In genomic region chr19:1085053-1085658, GRCh38 we compare ENCODE assay signal across 14 cellular contexts. TPM values are rescaled to one million over a fixed set of nuclear protein-coding genes. Genes with fewer than 3 reads are reported as not detected.
DNase-seq lines count a peak whose midpoint lies in the region; ATAC-seq and TF ChIP-seq lines count a peak whose summit lies in the region.
"Had no signal": no experiment of that assay in that cellular context is flagged by ENCODE, and none has a peak within 500 bp of the region (broad histone marks: within the 10 kb centered on the region; RNA-seq: fewer than 3 reads in every experiment).

No MANE protein-coding gene starts in this region.

- H4K8ac ChIP-seq in mesendoderm (ENCODE audit: low read depth, low read length): no peak overlapping the region

- BruUV-seq in HCT116 (replicated peaks; lab: Mats Ljungman, UMichigan): no TSS peak

- no peaks in the 10 kb centered on the region for H3K27me3 Mint-ChIP-seq in activated CD4-positive, alpha-beta T cell treated with anti-CD3 and anti-CD28 coated beads, Interleukin-2, amount 10 ng/mL, durations not matched to agents 7 days and 5 days
- no peaks in the 10 kb centered on the region for H3K27me3 Mint-ChIP-seq in activated naive CD8-positive, alpha-beta T cell
- H3K27me3 Mint-ChIP-seq in neural crest cell (ENCODE audit: low read depth): peaks cover 9% of the 10 kb centered on the region

- DNase-seq in activated CD4-positive, alpha-beta T cell treated with anti-CD3 and anti-CD28 coated beads, Interleukin-2, amount 10 ng/mL, durations not matched to agents 7 days and 5 days: no peak
- DNase-seq in activated CD4-positive, alpha-beta T cell treated with anti-CD3 and anti-CD28 coated beads for 1 hour: no peak
- DNase-seq in HCT116 (ENCODE audit: low read depth, low spot score) (no peak), neural crest cell (ENCODE audit: low read depth, low spot score) (no peak), glomerular visceral epithelial cell (ENCODE audit: extremely low spot score) (no peak), mesendoderm (no peak)
- DNase-seq: activated CD4-positive, alpha-beta T cell treated with anti-CD3 and anti-CD28 coated beads, Interleukin-2, amount 50 U/mL, for 48 hours; effector memory CD4-positive, alpha-beta T cell; GF-D8; NCI-H2029 had no signal

- TF ChIP-seq RAD21 in HCT116 (IDR thresholded peaks at IDR 0.05; ENCODE audit: low read depth): no peak

- H3K18ac ChIP-seq in mesendoderm (ENCODE audit: low read length): no peak overlapping the region

- H2BK15ac ChIP-seq in mesendoderm (replicated peaks; ENCODE audit: low read depth): no peak overlapping the region

- peaks cover 59% of the 10 kb centered on the region for H3K36me3 Mint-ChIP-seq in activated CD4-positive, alpha-beta T cell treated with anti-CD3 and anti-CD28 coated beads, Interleukin-2, amount 10 ng/mL, durations not matched to agents 7 days and 5 days (ENCODE audit: low read depth)
- peaks cover 4% of the 10 kb centered on the region for H3K36me3 Mint-ChIP-seq in activated naive CD8-positive, alpha-beta T cell
- peaks cover 3% of the 10 kb centered on the region for H3K36me3 Mint-ChIP-seq in neural crest cell (ENCODE audit: low read depth)

- peak overlapping the region; percentile 73 for H3K27ac Mint-ChIP-seq in activated CD4-positive, alpha-beta T cell treated with anti-CD3 and anti-CD28 coated beads, Interleukin-2, amount 10 ng/mL, durations not matched to agents 7 days and 5 days
- peak overlapping the region; percentile 73 for H3K27ac Mint-ChIP-seq in activated naive CD8-positive, alpha-beta T cell
- peak overlapping the region; percentile 57 for H3K27ac Mint-ChIP-seq in neural crest cell (ENCODE audit: unreplicated experiment)

- H3K56ac ChIP-seq in mesendoderm (ENCODE audit: low read length): no peak overlapping the region

- RAD21 ChIA-PET in HCT116 (lab: Charles Lee; ENCODE audit: low non-redundant PET in 1 of 2, low total read pairs in 2 of 2, uncharacterized antibody in 2 of 2, unreplicated experiment in 2 of 2): no interaction called here

- H2BK120ac ChIP-seq in mesendoderm (ENCODE audit: low read depth, low read length): no peak overlapping the region

- H3K79me2 ChIP-seq in HCT116 (ENCODE audit: insufficient read depth, low read length): no peaks in the 10 kb centered on the region
- H3K79me2 ChIP-seq in mesendoderm (ENCODE audit: control insufficient read depth, insufficient read depth, low read length): no peaks in the 10 kb centered on the region

- H3K27me3 ChIP-seq in HCT116 (ENCODE audit: insufficient read depth, low read length): no peaks in the 10 kb centered on the region
- H3K27me3 ChIP-seq in mesendoderm (ENCODE audit: insufficient read depth, low read length, poor library complexity): no peaks in the 10 kb centered on the region

- no peak overlapping the region for H2AK5ac ChIP-seq in mesendoderm (ENCODE audit: low read length)

- peaks cover 4 to 18% of the 10 kb centered on the region in 2 experiments for H3K4me1 ChIP-seq in HCT116 (ENCODE audit: control insufficient read depth in 1 of 2, insufficient read depth in 2 of 2, low read length in 2 of 2)
- no peaks in the 10 kb centered on the region for H3K4me1 ChIP-seq in mesendoderm (ENCODE audit: control insufficient read depth, low read depth, low read length)
- H3K4me1 ChIP-seq: psoas muscle had no signal

- CTCF ChIA-PET in activated CD4-positive, alpha-beta T cell treated with anti-CD3 and anti-CD28 coated beads, Interleukin-2, amount 10 ng/mL, durations not matched to agents 7 days and 5 days (lab: Charles Lee): interaction anchor here (0.8 to 1.5 kb wide), 7 partner anchors 8 to 159 kb away, joined by 3 to 8 read pairs (median 4); partner anchors contain the start of gene ARHGAP45
- CTCF ChIA-PET in HCT116 (lab: Charles Lee): no interaction called here

- POLR2A ChIA-PET in activated CD4-positive, alpha-beta T cell treated with anti-CD3 and anti-CD28 coated beads, Interleukin-2, amount 10 ng/mL, durations not matched to agents 7 days and 5 days (lab: Charles Lee): no interaction called here
- POLR2A ChIA-PET in HCT116 (lab: Charles Lee): interaction anchor here (0.8 kb wide), 1 partner anchor 17 kb away, joined by 4 read pairs; no protein-coding TSS in a partner anchor

- H3K4me3 ChIP-seq in HCT116 (replicated peaks in 1 of 2; ENCODE audit: low read depth in 1 of 2, low read length in 2 of 2) (no peak overlapping the region), mesendoderm (ENCODE audit: low read length) (no peak overlapping the region)
- H3K4me3 ChIP-seq: psoas muscle had no signal

- H3K9ac ChIP-seq in HCT116 (ENCODE audit: low read length) (no peak overlapping the region), mesendoderm (ENCODE audit: low read length) (no peak overlapping the region)

- no peaks in the 10 kb centered on the region for H4K20me1 ChIP-seq in HCT116 (ENCODE audit: insufficient read depth)

- H3K4ac ChIP-seq in mesendoderm (ENCODE audit: low read depth, low read length): no peak overlapping the region

- no peak for TF ChIP-seq CTCF in HCT116 (IDR thresholded peaks at IDR 0.05 in 2 of 3, conservative IDR thresholded peaks at IDR 0.05 in 1 of 3; ENCODE audit: borderline replicate concordance in 1 of 3, insufficient read depth in 1 of 3, low read depth in 2 of 3, low read length in 2 of 3)
- TF ChIP-seq CTCF in neural crest cell (conservative IDR thresholded peaks at IDR 0.05): no peak

- H3K9me3 Mint-ChIP-seq in activated CD4-positive, alpha-beta T cell treated with anti-CD3 and anti-CD28 coated beads, Interleukin-2, amount 10 ng/mL, durations not matched to agents 7 days and 5 days: no peaks in the 10 kb centered on the region
- no peaks in the 10 kb centered on the region for H3K9me3 Mint-ChIP-seq in activated naive CD8-positive, alpha-beta T cell (ENCODE audit: low read depth)
- H3K9me3 Mint-ChIP-seq in neural crest cell: no peaks in the 10 kb centered on the region

- peak overlapping the region; percentile 34 for H3K4me3 Mint-ChIP-seq in activated CD4-positive, alpha-beta T cell treated with anti-CD3 and anti-CD28 coated beads, Interleukin-2, amount 10 ng/mL, durations not matched to agents 7 days and 5 days
- no peak overlapping the region for H3K4me3 Mint-ChIP-seq in activated naive CD8-positive, alpha-beta T cell
- peak overlapping the region; percentile 26 for H3K4me3 Mint-ChIP-seq in neural crest cell

- H3K4me2 ChIP-seq in HCT116 (ENCODE audit: low read length) (no peak overlapping the region), mesendoderm (ENCODE audit: low read length) (no peak overlapping the region)

- no peaks in the 10 kb centered on the region for H3K9me3 ChIP-seq in HCT116 (ENCODE audit: control insufficient read depth in 1 of 2, insufficient read depth in 1 of 2, low read depth in 1 of 2, low read length in 2 of 2)
- H3K9me3 ChIP-seq: psoas muscle had no signal

- no peak for TF ChIP-seq POLR2A in HCT116 (IDR thresholded peaks at IDR 0.05; ENCODE audit: borderline replicate concordance, extremely low read depth, insufficient read depth, insufficient read length)

- peak overlapping the region; percentile 26; the same call in 1 of the 2 replicates for H3K27ac ChIP-seq in HCT116 (ENCODE audit: low read depth, low read length)
- H3K27ac ChIP-seq in mesendoderm (ENCODE audit: low read depth, low read length): no peak overlapping the region
- H3K27ac ChIP-seq: psoas muscle had no signal

- peaks cover 7 to 29% of the 10 kb centered on the region in 2 experiments; a peak in 3 of 4 replicates for H3K36me3 ChIP-seq in HCT116 (ENCODE audit: control insufficient read depth in 1 of 2, insufficient read depth in 2 of 2, low read length in 2 of 2)
- peaks cover 3% of the 10 kb centered on the region for H3K36me3 ChIP-seq in mesendoderm (ENCODE audit: control insufficient read depth, insufficient read depth, low read length)

- no peak overlapping the region for H2BK5ac ChIP-seq in mesendoderm (ENCODE audit: low read length)

- no peak overlapping the region for H2AFZ ChIP-seq in HCT116 (ENCODE audit: low read depth, low read length, poor library complexity, severe bottlenecking)

- ATAC-seq in HCT116 (no peak), HG03520 (IDR thresholded peaks at IDR 0.05; ENCODE audit: unreplicated experiment) (no peak)
- ATAC-seq: left lobe of liver, psoas muscle had no signal

- no peak overlapping the region for H3K23ac ChIP-seq in mesendoderm (ENCODE audit: low read length)

- H4K5ac ChIP-seq in mesendoderm (ENCODE audit: low read length): no peak overlapping the region

- H3K4me1 Mint-ChIP-seq in activated CD4-positive, alpha-beta T cell treated with anti-CD3 and anti-CD28 coated beads, Interleukin-2, amount 10 ng/mL, durations not matched to agents 7 days and 5 days: peaks cover 64% of the 10 kb centered on the region
- H3K4me1 Mint-ChIP-seq in activated naive CD8-positive, alpha-beta T cell (ENCODE audit: low read depth): peaks cover 43% of the 10 kb centered on the region
- peaks cover 3% of the 10 kb centered on the region for H3K4me1 Mint-ChIP-seq in neural crest cell

- intact Hi-C loops in HCT116 (cut with micrococcal nuclease): no loop called here

- no peaks in the 10 kb centered on the region for H3K79me1 ChIP-seq in mesendoderm (ENCODE audit: low read length)

- no CpG with 5 or more reads among the region's 8 CpGs for WGBS in mesendoderm (ENCODE audit: extremely low coverage, insufficient coverage, low lambda C conversion rate)

- H3K9me2 ChIP-seq in HCT116 (ENCODE audit: insufficient read depth): no peaks in the 10 kb centered on the region

RNA-seq across cellular contexts. Expression of gene POLR2E, which starts 10.0 kb away (rescaled TPM):
- total RNA-seq in activated CD4-positive, alpha-beta T cell treated with anti-CD3 and anti-CD28 coated beads, Interleukin-2, amount 10 ng/mL, durations not matched to agents 7 days and 5 days: 100 to 1,000 TPM; 120 to 133 TPM
- total RNA-seq in HCT116 (2021; ENCODE audit: unreplicated experiment) (281 TPM), neural crest cell (256 and 257 TPM in 2 replicates)
- 280 and 302 TPM in 2 replicates for polyA plus RNA-seq in HCT116 (2012)
- polyA plus RNA-seq in mesendoderm (2013, experiment 1 of 2): 206 TPM
- polyA plus RNA-seq in mesendoderm (2013, experiment 2 of 2): 211 TPM

RNA-seq across cellular contexts. Expression of gene ARHGAP45, which starts 18.2 kb away (rescaled TPM):
- total RNA-seq in activated CD4-positive, alpha-beta T cell treated with anti-CD3 and anti-CD28 coated beads, Interleukin-2, amount 10 ng/mL, durations not matched to agents 7 days and 5 days: 100 to 1,000 TPM; 487 to 570 TPM
- total RNA-seq in HCT116 (2021; ENCODE audit: unreplicated experiment) (30.4 TPM), neural crest cell (1.6 and 1.7 TPM in 2 replicates)
- 26.5 and 29.8 TPM in 2 replicates for polyA plus RNA-seq in HCT116 (2012)
- polyA plus RNA-seq in mesendoderm (2013, experiment 1 of 2): 7.9 TPM
- 8.0 TPM for polyA plus RNA-seq in mesendoderm (2013, experiment 2 of 2)

RNA-seq across cellular contexts. Expression of gene GPX4, which starts 18.6 kb away (rescaled TPM):
- total RNA-seq in activated CD4-positive, alpha-beta T cell treated with anti-CD3 and anti-CD28 coated beads, Interleukin-2, amount 10 ng/mL, durations not matched to agents 7 days and 5 days: 100 to 1,000 TPM; 106 to 114 TPM
- total RNA-seq in HCT116 (2021; ENCODE audit: unreplicated experiment): 481 TPM
- polyA plus RNA-seq in HCT116 (2012): 810 and 823 TPM in 2 replicates
- total RNA-seq in neural crest cell: 300 and 313 TPM in 2 replicates
- polyA plus RNA-seq in mesendoderm (2013, experiment 1 of 2): 395 TPM
- 398 TPM for polyA plus RNA-seq in mesendoderm (2013, experiment 2 of 2)

RNA-seq across cellular contexts. Expression of gene ABCA7, which starts 45.2 kb away (rescaled TPM):
- total RNA-seq in activated CD4-positive, alpha-beta T cell treated with anti-CD3 and anti-CD28 coated beads, Interleukin-2, amount 10 ng/mL, durations not matched to agents 7 days and 5 days: 10 to 100 TPM; 75.9 to 87.5 TPM
- total RNA-seq in HCT116 (2021; ENCODE audit: unreplicated experiment) (91.4 TPM), neural crest cell (12.8 and 16.3 TPM in 2 replicates)
- polyA plus RNA-seq in HCT116 (2012): 59.2 and 65.7 TPM in 2 replicates
- polyA plus RNA-seq in mesendoderm (2013, experiment 1 of 2): 3.9 TPM
- polyA plus RNA-seq in mesendoderm (2013, experiment 2 of 2): 4.4 TPM

RNA-seq across cellular contexts. Expression of gene CNN2, which starts 58.7 kb away (rescaled TPM):
- 100 to 1,000 TPM; 558 to 580 TPM for total RNA-seq in activated CD4-positive, alpha-beta T cell treated with anti-CD3 and anti-CD28 coated beads, Interleukin-2, amount 10 ng/mL, durations not matched to agents 7 days and 5 days
- total RNA-seq in HCT116 (2021; ENCODE audit: unreplicated experiment) (212 TPM), neural crest cell (140 and 141 TPM in 2 replicates)
- polyA plus RNA-seq in HCT116 (2012): 140 and 171 TPM in 2 replicates
- polyA plus RNA-seq in mesendoderm (2013, experiment 1 of 2): 595 TPM
- 606 TPM for polyA plus RNA-seq in mesendoderm (2013, experiment 2 of 2)

Comparison
In these comparisons a context has a peak if more than half of its experiments do, and no peak if none do; other contexts are left out.
1. RNA of gene ARHGAP45, which starts 18.2 kb away (total RNA-seq): 487 to 570 TPM in activated CD4-positive, alpha-beta T cell treated with anti-CD3 and anti-CD28 coated beads, Interleukin-2, amount 10 ng/mL, durations not matched to agents 7 days and 5 days; 30.4 TPM in HCT116 (single experiment) and 1.6 to 1.7 TPM in neural crest cell; every median in the first group is over 10 times any median in the second.
2. Peak in every context shown above with its lines, with median percentiles within 50 percentile points of each other: H3K27ac Mint-ChIP-seq.